ENCODE assay signal across 8 cellular contexts in genomic region chr9:34994429-34995287, GRCh38. TPM values are rescaled to one million over a fixed set of nuclear protein-coding genes. Genes with fewer than 3 reads are reported as not detected.
DNase-seq lines count a peak whose midpoint lies in the region; ATAC-seq, FAIRE-seq and TF ChIP-seq lines count a peak whose summit lies in the region.

No MANE protein-coding gene starts in this region.

- H3K27me3 ChIP-seq in GM12878 (replicated peaks in 1 of 2; ENCODE audit: control insufficient read depth in 2 of 2, insufficient read depth in 2 of 2, low read length in 1 of 2) (no peaks in the 10 kb centered on the region), testis (no peaks in the 10 kb centered on the region)

- intact Hi-C loops in GM12878 (cut with micrococcal nuclease; ENCODE audit: unreplicated experiment): no loop called here
- intact Hi-C loops in testis (cut with DNase I; ENCODE audit: low total_unique reads): loop anchor here (10.0 kb wide), 1 partner anchor 110 kb away; the partner anchor contains the start of gene STOML2

- peak overlapping the region; percentile 24; the same call in 1 of the 2 replicates for H3K27ac ChIP-seq in GM12878 (ENCODE audit: control insufficient read depth, insufficient read depth)
- H3K27ac ChIP-seq in testis: peak overlapping the region; percentile 83 to 91

- H3K4me2 ChIP-seq in GM12878 (ENCODE audit: control insufficient read depth, insufficient read depth): no peak overlapping the region

- H3K36me3 ChIP-seq in GM12878 (ENCODE audit: control insufficient read depth in 2 of 2, insufficient read depth in 2 of 2, low read length in 1 of 2) (0 out of 4 replicates have a peak, but pooled peaks cover 0 to 2% of the 10 kb centered on the region in 2 experiments), testis (ENCODE audit: low read depth, missing control alignments) (no peaks in the 10 kb centered on the region)

- no peak for TF ChIP-seq RAD21 in GM12878 (IDR thresholded peaks at IDR 0.05; ENCODE audit: insufficient read depth, low read depth, low read length)

- H3K9me3 ChIP-seq in GM12878 (replicated peaks; ENCODE audit: control insufficient read depth, insufficient read depth, low read length) (no peaks in the 10 kb centered on the region), testis (no peaks in the 10 kb centered on the region)

- TF ChIP-seq CTCF in GM12878 (IDR thresholded peaks at IDR 0.05 in 2 of 3, conservative IDR thresholded peaks at IDR 0.05 in 1 of 3; ENCODE audit: control insufficient read depth in 2 of 3, extremely low read depth in 1 of 3, insufficient read depth in 1 of 3, low read depth in 3 of 3, low read length in 3 of 3): peak; percentile 32 to 56 (median 45)
- TF ChIP-seq CTCF in testis (IDR thresholded peaks at IDR 0.05): peak in 2 of 3 experiments; percentile 30 to 43

- H3K4me1 ChIP-seq in GM12878 (ENCODE audit: control insufficient read depth, insufficient read depth, low read length) (peaks cover 33% of the 10 kb centered on the region), testis (peaks cover 51% of the 10 kb centered on the region)

- RAD21 ChIA-PET in GM12878 (lab: Charles Lee; ENCODE audit: unreplicated experiment): interaction anchor here (1.0 to 2.7 kb wide), 6 partner anchors 10 to 119 kb away, joined by 3 to 14 read pairs (median 6); no protein-coding TSS in a partner anchor

- WGBS in GM12878 (ENCODE audit: insufficient coverage, insufficient replicate concordance, low lambda C conversion rate, missing lambda C conversion rate): 67% methylated on average over 7 of the region's 7 CpGs
- WGBS in testis, 2 donors: 46 to 66% methylated on average over 7 of the region's 7 CpGs

- H3K79me2 ChIP-seq in GM12878 (ENCODE audit: control insufficient read depth, insufficient read depth, low read length): no peaks in the 10 kb centered on the region

- no peak overlapping the region for H3K4me3 ChIP-seq in GM12878
- no peak overlapping the region for H3K4me3 ChIP-seq in testis

- CTCF ChIA-PET in GM12878 (lab: Yijun Ruan, JAX): interaction anchor here (0.6 to 7.4 kb wide), 11 partner anchors 10 to 760 kb away, joined by 3 to 63 read pairs (median 3); partner anchors contain the start of gene PIGO

- POLR2A ChIA-PET in GM12878 (lab: Charles Lee): interaction anchor here (0.5 to 3.6 kb wide), 7 partner anchors 8 to 121 kb away, joined by 3 to 18 read pairs (median 3); partner anchors contain the start of genes ATOSB and VCP

- no peak overlapping the region for H3K9ac ChIP-seq in GM12878 (ENCODE audit: control insufficient read depth, insufficient read depth, low read length)

- in situ Hi-C loops in GM12878 (cut with MboI): no loop called here

- no peaks in the 10 kb centered on the region for H4K20me1 ChIP-seq in GM12878 (ENCODE audit: control insufficient read depth, insufficient read depth)

- SMC1A ChIA-PET in GM12878 (lab: Charles Lee; ENCODE audit: uncharacterized antibody, unreplicated experiment): interaction anchor here (0.6 to 4.5 kb wide), 9 partner anchors 10 to 101 kb away, joined by 3 to 33 read pairs (median 4); partner anchors contain the start of genes FANCG and PIGO

- no peak for TF ChIP-seq EP300 in GM12878 (IDR thresholded peaks at IDR 0.05; ENCODE audit: borderline replicate concordance in 1 of 2, control insufficient read depth in 1 of 2, low read depth in 2 of 2, low read length in 2 of 2)

- peak; percentile 53 for DNase-seq in activated effector memory CD4-positive, alpha-beta T cell treated with anti-CD3 and anti-CD28 coated beads, Interleukin-2, amount 50 U/mL, for 16 hours
- DNase-seq in activated effector memory CD4-positive, alpha-beta T cell treated with Interleukin-2 at 50 U/mL for 16 hours: no peak
- DNase-seq in NCI-H2081 (lab: John Stamatoyannopoulos, UW): peak; percentile 73 to 75
- DNase-seq in GM12878 (ENCODE audit: low read depth, low spot score): no peak
- DNase-seq in kidney tubule cell (ENCODE audit: low spot score): peak; percentile 68
- peak; percentile 53 for DNase-seq in testis
- no peak for DNase-seq in activated T-cell treated with anti-CD3 and anti-CD28 coated beads for 4 hours

- no peak for ATAC-seq in GM12878
- no peak for ATAC-seq in GM18868 (IDR thresholded peaks at IDR 0.05; ENCODE audit: unreplicated experiment)

- BruUV-seq in GM12878 (replicated peaks; lab: Mats Ljungman, UMichigan): TSS peak; percentile 39

- FAIRE-seq in GM12878 (lab: Jason Lieb, UNC): peak; percentile 65

- H2AFZ ChIP-seq in GM12878 (ENCODE audit: control insufficient read depth, low read depth, low read length): no peak overlapping the region; the same call in 1 of the 2 replicates

- no peak for TF ChIP-seq POLR2A in GM12878 (IDR thresholded peaks at IDR 0.05; ENCODE audit: low read depth, low read length)
- TF ChIP-seq POLR2A in testis (IDR thresholded peaks at IDR 0.05): no peak

TF ChIP-seq in GM12878, 131 proteins besides CTCF, POLR2A, EP300 and RAD21 (continues in another document):
- TF ChIP-seq PAX8 (IDR thresholded peaks at IDR 0.05) (no peak), JUND (IDR thresholded peaks at IDR 0.05; ENCODE audit: low read depth, low read length) (no peak), NR2C1 (IDR thresholded peaks at IDR 0.05) (no peak), USF1 (IDR thresholded peaks at IDR 0.05; ENCODE audit: borderline replicate concordance, extremely low read length, insufficient read depth, low read depth, low read length) (no peak)
- TF ChIP-seq, protein P1, sequence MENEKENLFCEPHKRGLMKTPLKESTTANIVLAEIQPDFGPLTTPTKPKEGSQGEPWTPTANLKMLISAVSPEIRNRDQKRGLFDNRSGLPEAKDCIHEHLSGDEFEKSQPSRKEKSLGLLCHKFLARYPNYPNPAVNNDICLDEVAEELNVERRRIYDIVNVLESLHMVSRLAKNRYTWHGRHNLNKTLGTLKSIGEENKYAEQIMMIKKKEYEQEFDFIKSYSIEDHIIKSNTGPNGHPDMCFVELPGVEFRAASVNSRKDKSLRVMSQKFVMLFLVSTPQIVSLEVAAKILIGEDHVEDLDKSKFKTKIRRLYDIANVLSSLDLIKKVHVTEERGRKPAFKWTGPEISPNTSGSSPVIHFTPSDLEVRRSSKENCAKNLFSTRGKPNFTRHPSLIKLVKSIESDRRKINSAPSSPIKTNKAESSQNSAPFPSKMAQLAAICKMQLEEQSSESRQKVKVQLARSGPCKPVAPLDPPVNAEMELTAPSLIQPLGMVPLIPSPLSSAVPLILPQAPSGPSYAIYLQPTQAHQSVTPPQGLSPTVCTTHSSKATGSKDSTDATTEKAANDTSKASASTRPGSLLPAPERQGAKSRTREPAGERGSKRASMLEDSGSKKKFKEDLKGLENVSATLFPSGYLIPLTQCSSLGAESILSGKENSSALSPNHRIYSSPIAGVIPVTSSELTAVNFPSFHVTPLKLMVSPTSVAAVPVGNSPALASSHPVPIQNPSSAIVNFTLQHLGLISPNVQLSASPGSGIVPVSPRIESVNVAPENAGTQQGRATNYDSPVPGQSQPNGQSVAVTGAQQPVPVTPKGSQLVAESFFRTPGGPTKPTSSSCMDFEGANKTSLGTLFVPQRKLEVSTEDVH (IDR thresholded peaks at IDR 0.05; ENCODE audit: low read depth, partially characterized antibody): no peak

RNA-seq across cellular contexts. Expression of gene DNAJB5, which starts 5.1 kb away (rescaled TPM):
- 2.6 and 3.2 TPM in 2 replicates for total RNA-seq in GM12878 (2013; cell fraction: nucleolus; rRNA removed)
- 8.6 and 8.8 TPM in 2 replicates for total RNA-seq in GM12878 (2014; rRNA removed)
- total RNA-seq in GM12878 (2014; rRNA removed; fragmentation: Illumina TruSeq; extraction: Trizol): 8.2 and 8.3 TPM in 2 replicates
- 9.3 and 9.9 TPM in 2 replicates for total RNA-seq in GM12878 (2021)
- polyA plus RNA-seq in GM12878 (2011; ENCODE audit: low read depth): 3.2 TPM
- polyA plus RNA-seq in GM12878 (2011; rRNA removed): 1.4 and 1.9 TPM in 2 replicates
- polyA plus RNA-seq in GM12878 (2011; cell fraction: cytosol; rRNA removed): 3.7 and 4.3 TPM in 2 replicates
- polyA plus RNA-seq in GM12878 (2011; cell fraction: nucleus; rRNA removed): 1.2 and 2.5 TPM in 2 replicates
- 4.8 and 5.2 TPM in 2 replicates for polyA plus RNA-seq in GM12878 (2012)
- polyA plus RNA-seq in GM12878 (2014; fragmentation: Illumina TruSeq; extraction: Trizol): 9.3 and 13.3 TPM in 2 replicates
- 1 to 10 TPM in 1 of 2 experiments, under 1 TPM in 1; 0.92 to 1.5 TPM for polyA plus RNA-seq in GM12878 (2014; fragmentation: Nextera tagmentation; extraction: Ambion mirVana)
- polyA plus RNA-seq in GM12878 (2014; rRNA removed): 8.9 and 9.0 TPM in 2 replicates
- polyA plus RNA-seq in GM12878 (2016; fragmentation: Nextera tagmentation; extraction: Ambion mirVana): 1 to 10 TPM; 4.9 to 5.4 TPM
- 2.1 and 3.2 TPM in 2 replicates for polyA minus RNA-seq in GM12878 (2011; rRNA and poly(A)+ RNA removed)
- 0.53 and 0.94 TPM in 2 replicates for polyA minus RNA-seq in GM12878 (2011; cell fraction: cytosol; rRNA and poly(A)+ RNA removed)
- polyA minus RNA-seq in GM12878 (2011; cell fraction: nucleus; rRNA and poly(A)+ RNA removed): 0.85 and 0.86 TPM in 2 replicates
- total RNA-seq in testis: 10 to 100 TPM; 44.0 to 49.9 TPM
- 47.7 TPM for polyA plus RNA-seq in testis (ENCODE audit: insufficient read depth, low read depth, low replicate concordance)

RNA-seq across cellular contexts. Expression of gene PHF24, which starts 36.6 kb away (rescaled TPM):
- total RNA-seq in GM12878 (2013; cell fraction: nucleolus; rRNA removed): not detected in 2 replicates
- total RNA-seq in GM12878 (2014; rRNA removed) (not detected in 2 replicates), GM12878 (2014; rRNA removed; fragmentation: Illumina TruSeq; extraction: Trizol) (not detected in 2 replicates), GM12878 (2021) (not detected in 2 replicates), testis (100 to 1,000 TPM in 1 of 2 donors, 10 to 100 TPM in 1; 93.3 to 132 TPM)
- not detected for polyA plus RNA-seq in GM12878 (2011; ENCODE audit: low read depth)
- polyA plus RNA-seq in GM12878 (2011; rRNA removed) (0.04 TPM in 1 of 2 replicates, not detected in the other), GM12878 (2014; fragmentation: Illumina TruSeq; extraction: Trizol) (not detected in 2 replicates), GM12878 (2014; fragmentation: Nextera tagmentation; extraction: Ambion mirVana) (under 1 TPM in 1 of 2 experiments, not detected in 1; 0.02 TPM), GM12878 (2014; rRNA removed) (0.04 TPM in 1 of 2 replicates, not detected in the other), GM12878 (2016; fragmentation: Nextera tagmentation; extraction: Ambion mirVana) (not detected), testis (ENCODE audit: insufficient read depth, low read depth, low replicate concordance) (44.8 TPM)
- polyA plus RNA-seq in GM12878 (2011; cell fraction: cytosol; rRNA removed): not detected in 2 replicates
- polyA plus RNA-seq in GM12878 (2011; cell fraction: nucleus; rRNA removed): not detected in 2 replicates
- not detected in 2 replicates for polyA plus RNA-seq in GM12878 (2012)
- not detected in 2 replicates for polyA minus RNA-seq in GM12878 (2011; rRNA and poly(A)+ RNA removed)
- polyA minus RNA-seq in GM12878 (2011; cell fraction: cytosol; rRNA and poly(A)+ RNA removed): not detected in 2 replicates
- not detected in 2 replicates for polyA minus RNA-seq in GM12878 (2011; cell fraction: nucleus; rRNA and poly(A)+ RNA removed)

Comparison
In these comparisons a context has a peak if more than half of its experiments do, and no peak if none do; other contexts are left out.
1. DNase-seq: peak in activated effector memory CD4-positive, alpha-beta T cell treated with anti-CD3 and anti-CD28 coated beads, Interleukin-2, amount 50 U/mL, for 16 hours (single experiment), NCI-H2081 (2 of 2), kidney tubule cell (single experiment) and testis (single experiment); none in activated effector memory CD4-positive, alpha-beta T cell treated with Interleukin-2 at 50 U/mL for 16 hours (single experiment), GM12878 (single experiment) and activated T-cell treated with anti-CD3 and anti-CD28 coated beads for 4 hours (single experiment).
2. RNA of gene DNAJB5, which starts 5.1 kb away (total RNA-seq): 44.0 to 49.9 TPM in testis; 2.6 to 9.9 TPM in GM12878; every median in the first group is over 4 times any median in the second.
3. RNA of gene PHF24, which starts 36.6 kb away (total RNA-seq): 93.3 to 132 TPM in testis; not detected in GM12878; every median in the first group is over 10 times any median in the second.